ENCODE assay signal across 19 cellular contexts in genomic region chr3:66703501-66703900, GRCh38.
A peak's percentile ranks its signal among the peaks of the same experiment; 100 is the strongest.
DNase-seq lines count a peak whose midpoint lies in the region; ATAC-seq and TF ChIP-seq lines count a peak whose summit lies in the region.
"Had no signal": no experiment of that assay in that cellular context is flagged by ENCODE, and none has a peak within 500 bp of the region (broad histone marks: within the 10 kb centered on the region; RNA-seq: fewer than 3 reads in every experiment).

No MANE protein-coding gene starts in this region.

- no peak overlapping the region for H2BK12ac ChIP-seq in mesenchymal stem cell (ENCODE audit: low read length in 2 of 2)

- H3K9ac ChIP-seq in adipocyte (ENCODE audit: low read length) = no peak overlapping the region
- no peak overlapping the region for H3K9ac ChIP-seq in mesenchymal stem cell (ENCODE audit: low read length)

- no peak overlapping the region for H2AK5ac ChIP-seq in mesenchymal stem cell (ENCODE audit: low read length, severe bottlenecking)

- H3K27ac ChIP-seq in HL-60 (replicated peaks) = no peak overlapping the region
- H3K27ac ChIP-seq in mesenchymal stem cell (ENCODE audit: low read length, poor library complexity, severe bottlenecking) = no peak overlapping the region
- H3K27ac ChIP-seq: Peyer's patch had no signal

- TF ChIP-seq POLR2A in NB4 (IDR thresholded peaks at IDR 0.05; ENCODE audit: extremely low read depth, insufficient read length) = no peak

- H3K36me3 ChIP-seq in adipocyte (ENCODE audit: control insufficient read depth, insufficient read depth, low read length, severe bottlenecking) (no peaks in the 10 kb centered on the region), mesenchymal stem cell (ENCODE audit: control insufficient read depth in 1 of 2, insufficient read depth in 2 of 2, low read depth in 1 of 2, low read length in 2 of 2) (no peaks in the 10 kb centered on the region)
- H3K36me3 ChIP-seq: MG63, Peyer's patch had no signal

- no peak overlapping the region for H3K4me2 ChIP-seq in mesenchymal stem cell (ENCODE audit: low read length, poor library complexity, severe bottlenecking)

- DNase-seq in HL-60 (ENCODE audit: low read depth in 1 of 2, low spot score in 1 of 2) (peak; percentile 40 to 47), NB4 (ENCODE audit: low read depth) (peak; percentile 47), adipocyte (ENCODE audit: low read depth) (peak; percentile 78), mesenchymal stem cell (peak; percentile 24), amygdala (lab: John Stamatoyannopoulos, UW) (no peak), NCI-H1092 treated with DMSO at 0.1 percent for 48 hours (lab: John Stamatoyannopoulos, UW) (no peak)
- DNase-seq: ACHN; CD4-positive, alpha-beta memory T cell; DMS79 treated with DMSO at 0.1 percent for 48 hours; GOT3; KG1; MG63; NCI-H1436; NCI-H2081 treated with DMSO at 0.1 percent for 48 hours; NCI-H526 treated with DMSO at 0.1 percent for 48 hours; Peyer's patch; Right ventricle myocardium superior had no signal

- H2BK5ac ChIP-seq in mesenchymal stem cell (ENCODE audit: low read depth, low read length, poor library complexity, severe bottlenecking) = no peak overlapping the region

- TF ChIP-seq CTCF in HL-60 (IDR thresholded peaks at IDR 0.05; ENCODE audit: insufficient read depth, low read length) (no peak), NB4 (IDR thresholded peaks at IDR 0.05; ENCODE audit: low read depth, low read length) (no peak)

- H3K14ac ChIP-seq in mesenchymal stem cell (ENCODE audit: low read length in 2 of 2) = no peak overlapping the region

- H2BK120ac ChIP-seq in mesenchymal stem cell (ENCODE audit: low read depth, low read length) = no peak overlapping the region

- no peak overlapping the region for H3K4me3 ChIP-seq in HL-60 (replicated peaks; ENCODE audit: insufficient read depth, low read length)
- no peak overlapping the region for H3K4me3 ChIP-seq in NB4 (ENCODE audit: low read depth, low read length)
- H3K4me3 ChIP-seq in adipocyte (ENCODE audit: low read length) = no peak overlapping the region
- H3K4me3 ChIP-seq in mesenchymal stem cell (ENCODE audit: insufficient read depth in 1 of 2, low read depth in 1 of 2, low read length in 2 of 2) = no peak overlapping the region
- H3K4me3 ChIP-seq: MG63, Peyer's patch had no signal

- no CpG with 5 or more reads among the region's 2 CpGs for WGBS in mesenchymal stem cell

- ATAC-seq in GM18858 (IDR thresholded peaks at IDR 0.05; ENCODE audit: unreplicated experiment) = no peak
- ATAC-seq in GM18907 (IDR thresholded peaks at IDR 0.05; ENCODE audit: unreplicated experiment) = no peak

- H3K4me1 ChIP-seq in adipocyte (ENCODE audit: control insufficient read depth, insufficient read depth, low read length) (peaks cover 9% of the 10 kb centered on the region), mesenchymal stem cell (ENCODE audit: control insufficient read depth, insufficient read depth, low read depth, low read length) (no peaks in the 10 kb centered on the region)
- H3K4me1 ChIP-seq: Peyer's patch had no signal

- H3K9me3 ChIP-seq in adipocyte (ENCODE audit: control insufficient read depth, low read length) (no peaks in the 10 kb centered on the region), mesenchymal stem cell (ENCODE audit: control insufficient read depth, low read length) (peaks cover 4% of the 10 kb centered on the region)
- H3K9me3 ChIP-seq: MG63, Peyer's patch had no signal

- H3K4ac ChIP-seq in mesenchymal stem cell (ENCODE audit: low read depth in 1 of 2, low read length in 2 of 2) = no peak overlapping the region

- H3K18ac ChIP-seq in mesenchymal stem cell (ENCODE audit: low read depth in 1 of 2, low read length in 2 of 2) = no peak overlapping the region

- no peaks in the 10 kb centered on the region for H3K79me1 ChIP-seq in mesenchymal stem cell (replicated peaks; ENCODE audit: low read length, poor library complexity, severe bottlenecking)

- H3K27me3 ChIP-seq in HL-60 (ENCODE audit: insufficient read depth, poor library complexity, severe bottlenecking) = no peaks in the 10 kb centered on the region
- H3K27me3 ChIP-seq in adipocyte (replicated peaks; ENCODE audit: control insufficient read depth, insufficient read depth, low read length) = no peaks in the 10 kb centered on the region
- H3K27me3 ChIP-seq in mesenchymal stem cell (ENCODE audit: control insufficient read depth in 1 of 2, insufficient read depth in 1 of 2, low read length in 2 of 2) = no peaks in the 10 kb centered on the region
- H3K27me3 ChIP-seq: MG63, Peyer's patch had no signal

- H3K23ac ChIP-seq in mesenchymal stem cell (ENCODE audit: low read length in 2 of 2) = no peak overlapping the region

- no peak overlapping the region for H4K8ac ChIP-seq in mesenchymal stem cell (ENCODE audit: low read length)

- H2BK15ac ChIP-seq in mesenchymal stem cell (ENCODE audit: low read depth, poor library complexity, severe bottlenecking) = no peak overlapping the region

- H4K91ac ChIP-seq in mesenchymal stem cell (ENCODE audit: low read length) = no peak overlapping the region

- H2AFZ ChIP-seq in mesenchymal stem cell (ENCODE audit: low read depth, low read length) = no peak overlapping the region

Comparison
In these comparisons a context has a peak if more than half of its experiments do, and no peak if none do; other contexts are left out.
1. DNase-seq: peak in HL-60 (2 of 2), NB4 (single experiment), adipocyte (single experiment) and mesenchymal stem cell (single experiment); none in amygdala (0 of 56) and NCI-H1092 treated with DMSO at 0.1 percent for 48 hours (single experiment).